21 cellular contexts compared by ENCODE assay signal in the genomic region with DNA sequence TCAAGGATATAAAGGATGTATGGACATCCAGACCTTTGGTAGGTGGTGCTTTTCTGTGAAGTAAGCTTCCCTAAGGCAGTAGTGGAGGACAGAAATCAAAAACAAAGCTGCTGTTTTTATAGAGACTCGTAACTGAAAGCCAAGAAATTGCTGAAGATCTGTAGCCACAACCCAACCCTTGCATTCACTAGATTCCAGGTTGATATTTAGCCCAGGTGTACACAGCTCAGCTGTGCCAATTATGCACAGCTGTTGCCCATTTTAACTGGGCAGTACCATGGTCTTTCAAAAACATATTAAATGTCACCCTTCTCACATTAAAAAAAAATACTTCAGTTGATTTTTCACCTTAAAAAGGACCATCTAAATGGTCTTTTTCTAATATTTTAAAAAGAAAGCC.
"Had no signal": no experiment of that assay in that cellular context is flagged by ENCODE, and none has a peak within 500 bp of the region (broad histone marks: within the 10 kb centered on the region; RNA-seq: fewer than 3 reads in every experiment).

No MANE protein-coding gene starts in this region.

- H3K4me3 ChIP-seq: SJSA1, SK-N-MC had no signal

- H3K27me3 ChIP-seq: SJSA1 had no signal

- H3K4me1 ChIP-seq: SJSA1 had no signal

- H3K36me3 ChIP-seq: SJSA1 had no signal

- H3K9me3 ChIP-seq: SJSA1 had no signal

- DNase-seq: IMR-90, Karpas-422, KG1, MV-4-11, NCI-H1048, NCI-H1105, NCI-H1417, NCI-H1436 treated with DMSO at 0.1 percent for 48 hours, NCI-H1694, NCI-H187 treated with DMSO at 0.1 percent for 48 hours, NCI-H2029 treated with DMSO at 0.1 percent for 48 hours, NCI-H2171 treated with DMSO at 0.1 percent for 48 hours, NCI-H524, NCI-H526 treated with DMSO at 0.1 percent for 48 hours, NCI-H774, Right ventricle myocardium superior, RPMI8226, SIG-M5 had no signal

- H3K27ac ChIP-seq: SJSA1, SK-N-MC had no signal

- ATAC-seq: HepG2 had no signal
